In genomic region chrX:129540725-129541184, GRCh38 we compare ENCODE assay signal across 8 cellular contexts. TPM values are rescaled to one million over a fixed set of nuclear protein-coding genes. Genes with fewer than 3 reads are reported as not detected.
DNase-seq lines count a peak whose midpoint lies in the region; ATAC-seq and TF ChIP-seq lines count a peak whose summit lies in the region.

No MANE protein-coding gene starts in this region.

- no peaks in the 10 kb centered on the region for H4K20me1 ChIP-seq in OCI-LY3 (ENCODE audit: insufficient read depth, low read length)

- H3K36me3 ChIP-seq in OCI-LY3 (replicated peaks; ENCODE audit: low read depth, low read length): peaks cover 4% of the 10 kb centered on the region
- no peaks in the 10 kb centered on the region for H3K36me3 ChIP-seq in vagina

- TF ChIP-seq POLR2A in vagina (IDR thresholded peaks at IDR 0.05): no peak

- H3K79me2 ChIP-seq in OCI-LY3 (ENCODE audit: low read length): peaks cover 5% of the 10 kb centered on the region

- H3K9me3 ChIP-seq in OCI-LY3 (ENCODE audit: insufficient read depth, low read length) (no peaks in the 10 kb centered on the region), mononuclear cell (ENCODE audit: low read depth, low read length) (no peaks in the 10 kb centered on the region), vagina (no peaks in the 10 kb centered on the region)

- no peak overlapping the region for H2AFZ ChIP-seq in OCI-LY3 (ENCODE audit: low read depth, low read length)

- H3K27me3 ChIP-seq in OCI-LY3 (ENCODE audit: low read depth, low read length): no peaks in the 10 kb centered on the region
- H3K27me3 ChIP-seq in mononuclear cell (ENCODE audit: insufficient read depth, low read length): no peaks in the 10 kb centered on the region
- H3K27me3 ChIP-seq in vagina: no peaks in the 10 kb centered on the region

- H3K27ac ChIP-seq in OCI-LY3 (ENCODE audit: low read length) (no peak overlapping the region), vagina (peak overlapping the region; percentile 70)

- DNase-seq in GM12865 (ENCODE audit: low read depth) (no peak), dermis microvascular lymphatic vessel endothelial cell (ENCODE audit: low read depth in 2 of 2) (peak; percentile 5), vagina (ENCODE audit: extremely low spot score in 2 of 2) (no peak), superior temporal gyrus (ENCODE audit: extremely low spot score) (no peak)

- H3K4me3 ChIP-seq in GM12865 (ENCODE audit: low read depth, low read length) (peak overlapping the region; percentile 59), OCI-LY3 (ENCODE audit: low read length) (peak overlapping the region; percentile 94), mononuclear cell (ENCODE audit: low read length) (peak overlapping the region; percentile 37), vagina (peak overlapping the region; percentile 56 to 63)

- intact Hi-C loops in vagina (cut with DNase I): no loop called here

- peak overlapping the region; percentile 89 for H3K9ac ChIP-seq in OCI-LY3 (ENCODE audit: low read length)

- H3K4me1 ChIP-seq in OCI-LY3 (ENCODE audit: low read length) (peaks cover 5% of the 10 kb centered on the region; the same call in 1 of the 2 replicates), mononuclear cell (ENCODE audit: insufficient read depth, low read length) (peaks cover 6% of the 10 kb centered on the region), vagina (no peaks in the 10 kb centered on the region)

- H3K4me2 ChIP-seq in OCI-LY3 (ENCODE audit: low read length): peak overlapping the region; percentile 98

- TF ChIP-seq CTCF in GM12865 (IDR thresholded peaks at IDR 0.05; ENCODE audit: insufficient read depth, low read depth, low read length, missing control alignments): no peak
- no peak for TF ChIP-seq CTCF in OCI-LY3 (IDR thresholded peaks at IDR 0.05; ENCODE audit: low read depth, low read length)
- no peak for TF ChIP-seq CTCF in vagina (IDR thresholded peaks at IDR 0.05)

- peak; percentile 47 for ATAC-seq in HG02759 (IDR thresholded peaks at IDR 0.05; ENCODE audit: unreplicated experiment)
- ATAC-seq in GM19467 (IDR thresholded peaks at IDR 0.05; ENCODE audit: unreplicated experiment): no peak

RNA-seq across cellular contexts. Expression of gene OCRL, which starts 0.7 kb away (rescaled TPM):
- 10.1 and 14.5 TPM in 2 replicates for total RNA-seq in dermis microvascular lymphatic vessel endothelial cell
- total RNA-seq in mononuclear cell: 2.2 TPM
- 14.5 TPM for total RNA-seq in vagina

RNA-seq across cellular contexts. Expression of gene SMARCA1, which starts 17.5 kb away (rescaled TPM):
- total RNA-seq in dermis microvascular lymphatic vessel endothelial cell: 16.4 and 21.7 TPM in 2 replicates
- 0.73 TPM for total RNA-seq in mononuclear cell
- 26.8 TPM for total RNA-seq in vagina

Comparison
In these comparisons a context has a peak if more than half of its experiments do, and no peak if none do; other contexts are left out.
1. DNase-seq: peak in dermis microvascular lymphatic vessel endothelial cell (2 of 2); none in GM12865 (single experiment), vagina (0 of 2) and superior temporal gyrus (single experiment).
2. H3K4me3 ChIP-seq: peak in every context shown above with its lines; median percentile 94 in OCI-LY3; 60 in vagina; 59 in GM12865; 37 in mononuclear cell.
3. RNA of gene SMARCA1, which starts 17.5 kb away (total RNA-seq): 26.8 TPM in vagina (single experiment) and 16.4 to 21.7 TPM in dermis microvascular lymphatic vessel endothelial cell; 0.73 TPM in mononuclear cell (single experiment); every median in the first group is over 10 times any median in the second.